17 cellular contexts compared by ENCODE assay signal in the genomic region with DNA sequence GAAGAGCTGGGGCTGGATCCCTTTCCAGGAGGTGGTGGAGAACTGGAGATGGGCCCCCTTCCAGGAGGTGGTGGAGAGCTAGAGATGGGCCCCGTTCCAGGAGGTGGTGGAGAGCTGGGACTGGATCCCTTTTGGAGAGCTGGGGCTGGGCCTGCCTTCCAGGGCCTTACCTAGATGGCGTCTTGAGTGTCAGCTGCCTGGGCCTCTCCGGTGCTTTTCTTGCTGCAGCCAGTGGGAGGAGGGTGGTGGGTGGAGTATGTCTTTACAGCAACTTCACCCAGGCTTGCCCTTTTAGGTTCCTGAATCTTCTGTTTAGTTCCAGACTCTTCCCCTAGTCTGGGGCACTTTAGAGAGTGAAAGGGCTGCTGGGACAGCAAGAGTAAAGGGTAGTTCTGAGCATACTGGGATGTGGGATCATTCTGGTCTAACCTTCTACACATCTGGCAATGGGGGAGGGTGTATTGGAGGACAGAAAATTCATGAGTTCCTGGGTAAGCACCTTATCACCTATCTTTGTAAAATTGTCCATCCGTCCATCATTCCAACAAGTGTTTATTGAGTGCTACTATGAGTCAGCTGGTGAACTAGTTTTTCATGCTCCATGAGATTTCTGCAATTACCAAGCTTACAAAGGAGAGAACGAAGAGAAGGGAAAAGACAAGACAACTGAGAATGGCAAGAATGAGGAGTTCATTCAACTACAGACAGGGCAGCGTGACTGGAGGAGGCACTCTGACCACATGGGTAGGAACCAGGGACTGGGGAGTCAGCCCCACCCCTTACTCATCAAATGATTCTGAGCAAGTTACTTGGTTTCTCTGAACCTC. TPM values are rescaled to one million over a fixed set of nuclear protein-coding genes. Genes with fewer than 3 reads are reported as not detected.
"Had no signal": no experiment of that assay in that cellular context is flagged by ENCODE, and none has a peak within 500 bp of the region (broad histone marks: within the 10 kb centered on the region; RNA-seq: fewer than 3 reads in every experiment).

No MANE protein-coding gene starts in this region.

- H3K4me1 ChIP-seq: prostate gland had no signal

- H3K27ac ChIP-seq: breast epithelium, dorsolateral prefrontal cortex, prostate gland, testis, uterus had no signal

- H3K4me3 ChIP-seq: breast epithelium, dorsolateral prefrontal cortex, prostate gland, testis, uterus had no signal

- H3K36me3 Mint-ChIP-seq: activated naive CD8-positive, alpha-beta T cell had no signal

- H3K36me3 ChIP-seq: breast epithelium, prostate gland, uterus had no signal

- H3K9me3 ChIP-seq: prostate gland, testis, uterus had no signal

- ATAC-seq: activated CD8-positive, alpha-beta memory T cell treated with anti-CD3 and anti-CD28 coated beads, Interleukin-2, amount 10 ng/mL, durations not matched to agents 7 days and 5 days; stimulated activated naive CD8-positive, alpha-beta T cell treated with anti-CD3 and anti-CD28 coated beads, Interleukin-15, amount 100 ng/mL, for 72 hours had no signal

- H3K27me3 Mint-ChIP-seq: activated naive CD8-positive, alpha-beta T cell had no signal

- H3K4me3 Mint-ChIP-seq: activated CD8-positive, alpha-beta memory T cell treated with anti-CD3 and anti-CD28 coated beads, Interleukin-2, amount 10 ng/mL, durations not matched to agents 7 days and 5 days; activated naive CD8-positive, alpha-beta T cell; activated T-cell treated with anti-CD3 and anti-CD28 coated beads, Interleukin-2, amount 50 U/mL, for 24 hours; immature natural killer cell; nephron; stimulated activated naive CD8-positive, alpha-beta T cell treated with anti-CD3 and anti-CD28 coated beads, Interleukin-15, amount 100 ng/mL, for 72 hours had no signal

- H3K4me1 Mint-ChIP-seq: immature natural killer cell had no signal

- H3K27me3 ChIP-seq: breast epithelium, dorsolateral prefrontal cortex, testis, uterus had no signal

- DNase-seq: activated CD4-positive, alpha-beta T cell treated with anti-CD3 and anti-CD28 coated beads, Interleukin-2, amount 50 U/mL, for 48 hours; activated CD4-positive, CD25-positive, alpha-beta regulatory T cell treated with anti-CD3 and anti-CD28 coated beads, Interleukin-2, amount 50 U/mL, for 72 hours; activated CD8-positive, alpha-beta memory T cell treated with anti-CD3 and anti-CD28 coated beads, Interleukin-2, amount 10 ng/mL, durations not matched to agents 7 days and 5 days; activated effector memory CD4-positive, alpha-beta T cell treated with anti-CD3 and anti-CD28 coated beads, Interleukin-2, amount 50 U/mL, for 16 hours; activated T-cell treated with anti-CD3 and anti-CD28 coated beads, Interleukin-2, amount 50 U/mL, for 24 hours; dorsolateral prefrontal cortex; immature natural killer cell; left colon; occipital lobe; stimulated activated CD4-positive, alpha-beta T cell treated with anti-CD3 and anti-CD28 coated beads, Interleukin-4, amount 100 ng/mL, for 1 hour; stimulated activated naive CD8-positive, alpha-beta T cell treated with anti-CD3 and anti-CD28 coated beads, Interleukin-15, amount 100 ng/mL, for 72 hours; testis; uterus had no signal

- H3K27ac Mint-ChIP-seq: activated CD8-positive, alpha-beta memory T cell treated with anti-CD3 and anti-CD28 coated beads, Interleukin-2, amount 10 ng/mL, durations not matched to agents 7 days and 5 days; activated naive CD8-positive, alpha-beta T cell; activated T-cell treated with anti-CD3 and anti-CD28 coated beads, Interleukin-2, amount 50 U/mL, for 24 hours; immature natural killer cell; nephron had no signal

RNA-seq across cellular contexts. Expression of gene TXNDC2, which starts 18.9 kb away (rescaled TPM):
- total RNA-seq: activated CD8-positive, alpha-beta memory T cell treated with anti-CD3 and anti-CD28 coated beads, Interleukin-2, amount 10 ng/mL, durations not matched to agents 7 days and 5 days; left colon; occipital lobe had no signal
- polyA plus RNA-seq: immature natural killer cell had no signal
